ENCODE assay signal across 9 cellular contexts in the genomic region with DNA sequence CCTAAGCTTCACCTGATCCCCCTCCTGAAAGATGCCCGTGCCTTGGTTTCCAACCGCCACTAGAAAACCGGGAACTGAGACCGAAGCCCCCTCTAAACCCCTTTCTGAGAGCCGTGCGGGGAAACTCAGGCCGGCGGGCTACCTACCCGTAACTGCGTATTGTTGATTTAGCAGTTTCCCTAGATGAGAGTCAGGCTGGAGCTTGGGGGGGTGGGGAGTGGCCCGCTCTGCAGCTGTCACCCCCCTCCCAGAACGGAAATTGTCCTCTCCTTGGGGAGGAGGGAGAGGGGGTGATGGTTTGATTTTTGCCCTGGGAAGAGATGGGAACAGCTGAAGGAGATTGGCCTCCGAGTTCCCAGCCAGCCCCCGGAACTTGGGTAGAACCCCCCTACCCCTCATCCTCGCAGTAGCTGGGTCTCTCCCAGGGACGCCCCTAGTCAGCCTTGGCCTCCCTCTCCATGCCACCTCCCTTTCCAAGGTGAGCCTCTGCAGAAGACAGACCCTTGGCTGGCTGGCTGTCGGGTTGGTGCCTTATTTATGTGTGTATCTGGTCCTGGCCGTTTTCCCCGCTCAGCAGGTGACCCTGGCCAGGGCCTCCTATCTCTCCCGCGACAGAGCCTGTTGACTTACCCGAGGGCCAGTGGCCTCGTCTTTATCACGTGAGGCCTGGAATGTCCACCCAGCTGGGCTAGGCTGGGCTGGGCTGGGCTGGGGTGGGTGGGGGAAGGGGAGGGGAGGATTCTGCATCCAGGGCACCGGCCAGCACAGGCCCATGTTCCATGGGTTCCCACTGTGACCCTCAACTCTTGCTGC. TPM values are rescaled to one million over a fixed set of nuclear protein-coding genes. Genes with fewer than 3 reads are reported as not detected.
DNase-seq lines count a peak whose midpoint lies in the region; ATAC-seq and TF ChIP-seq lines count a peak whose summit lies in the region.
"Had no signal": no experiment of that assay in that cellular context is flagged by ENCODE, and none has a peak within 500 bp of the region (broad histone marks: within the 10 kb centered on the region; RNA-seq: fewer than 3 reads in every experiment).

No MANE protein-coding gene starts in this region.

- H3K27ac ChIP-seq in BLaER1, result peak overlapping the region; percentile 97
- H3K27ac ChIP-seq in right lobe of liver, result peak overlapping the region; percentile 59 to 93 (median 89)
- H3K27ac ChIP-seq in temporal lobe (ENCODE audit: low read depth, low read length), result peak overlapping the region; percentile 100
- H3K27ac ChIP-seq: neutrophil had no signal

- H3K4me2 ChIP-seq in BLaER1, result peak overlapping the region; percentile 93
- H3K4me2 ChIP-seq in Loucy (ENCODE audit: low read depth, low read length, poor library complexity, severe bottlenecking), result peak overlapping the region; percentile 98

- peak; percentile 84 for DNase-seq in cerebellum (ENCODE audit: low spot score)
- peak; percentile 87 to 96 (median 96) for DNase-seq in right lobe of liver
- no peak for DNase-seq in NCI-H187 (lab: John Stamatoyannopoulos, UW)
- no peak for DNase-seq in stimulated activated CD8-positive, alpha-beta memory T cell treated with anti-CD3 and anti-CD28 coated beads, Interleukin-4, amount 100 ng/mL, for 48 hours
- no peak for DNase-seq in NCI-H1930 (lab: John Stamatoyannopoulos, UW)

- intact Hi-C loops in right lobe of liver (cut with DNase I), result no loop called here

- H3K9me3 ChIP-seq in BLaER1 (no peaks in the 10 kb centered on the region), Loucy (ENCODE audit: insufficient read depth, low read depth, low read length) (no peaks in the 10 kb centered on the region), right lobe of liver (no peaks in the 10 kb centered on the region)
- H3K9me3 ChIP-seq: neutrophil had no signal

- H3K9ac ChIP-seq in BLaER1 (peak overlapping the region; percentile 97), Loucy (ENCODE audit: low read depth, low read length, poor library complexity, severe bottlenecking) (peak overlapping the region; percentile 93)

- H3K79me2 ChIP-seq in Loucy (ENCODE audit: insufficient read depth, low read length), result peaks cover 99% of the 10 kb centered on the region

- H3K9me2 ChIP-seq in Loucy (replicated peaks; ENCODE audit: low read depth, low read length), result no peaks in the 10 kb centered on the region

- peak; percentile 68 for TF ChIP-seq POLR2A in right lobe of liver (IDR thresholded peaks at IDR 0.05)

- H4K20me1 ChIP-seq in BLaER1 (peaks cover 82% of the 10 kb centered on the region), Loucy (ENCODE audit: insufficient read depth, low read length, poor library complexity, severe bottlenecking) (peaks cover 68% of the 10 kb centered on the region)

- ATAC-seq in right lobe of liver, result peak; percentile 49 to 70 (median 59)

- H2AFZ ChIP-seq in Loucy (ENCODE audit: low read length), result no peak overlapping the region

- H3K36me3 ChIP-seq in BLaER1 (no peaks in the 10 kb centered on the region), Loucy (ENCODE audit: insufficient read depth, low read length) (peaks cover 6% of the 10 kb centered on the region; the same call in 1 of the 2 replicates), right lobe of liver (no peaks in the 10 kb centered on the region)
- H3K36me3 ChIP-seq: neutrophil had no signal

- H3K27me3 ChIP-seq in BLaER1 (no peaks in the 10 kb centered on the region), Loucy (ENCODE audit: insufficient read depth, low read length, poor library complexity, severe bottlenecking) (peaks cover 6% of the 10 kb centered on the region), right lobe of liver (no peaks in the 10 kb centered on the region)

- peaks cover 75% of the 10 kb centered on the region for H3K4me1 ChIP-seq in BLaER1
- H3K4me1 ChIP-seq in Loucy (ENCODE audit: insufficient read depth, low read length, poor library complexity, severe bottlenecking), result peaks cover 51% of the 10 kb centered on the region
- H3K4me1 ChIP-seq in right lobe of liver, result peaks cover 0 to 61% (median 32%) of the 10 kb centered on the region in 4 donors

- TF ChIP-seq CTCF in Loucy (conservative IDR thresholded peaks at IDR 0.05; ENCODE audit: low read length) (no peak), right lobe of liver (IDR thresholded peaks at IDR 0.05) (no peak)

- 0 out of 2 replicates have a peak, but pooled peaks cover 2% of the 10 kb centered on the region for H3F3A ChIP-seq in Loucy (ENCODE audit: low read depth)

- 0% methylated on average over 16 of the region's 25 CpGs for WGBS in right lobe of liver (ENCODE audit: insufficient coverage, low coverage, low lambda C conversion rate, missing lambda C conversion rate)

- peak overlapping the region; percentile 97 for H3K4me3 ChIP-seq in BLaER1
- peak overlapping the region; percentile 97 for H3K4me3 ChIP-seq in Loucy (ENCODE audit: low read length, poor library complexity, severe bottlenecking)
- peak overlapping the region; percentile 90 to 98 (median 98) for H3K4me3 ChIP-seq in right lobe of liver

RNA-seq across cellular contexts. Expression of gene CXXC5, which starts 2.7 kb away (rescaled TPM):
- total RNA-seq in cerebellum (76.6 TPM), right lobe of liver (10 to 100 TPM; 44.5 to 84.9 (median 66.4) TPM), temporal lobe (33.4 TPM)

Comparison
In these comparisons a context has a peak if more than half of its experiments do, and no peak if none do; other contexts are left out.
1. DNase-seq: peak in cerebellum (single experiment) and right lobe of liver (3 of 3); none in NCI-H187 (0 of 2), stimulated activated CD8-positive, alpha-beta memory T cell treated with anti-CD3 and anti-CD28 coated beads, Interleukin-4, amount 100 ng/mL, for 48 hours (single experiment) and NCI-H1930 (0 of 2).
2. Peak in every context shown above with its lines, with median percentiles within 50 percentile points of each other: H3K27ac ChIP-seq and H3K4me3 ChIP-seq.